Comparison of ENCODE assay signal across 17 cellular contexts in the genomic region with DNA sequence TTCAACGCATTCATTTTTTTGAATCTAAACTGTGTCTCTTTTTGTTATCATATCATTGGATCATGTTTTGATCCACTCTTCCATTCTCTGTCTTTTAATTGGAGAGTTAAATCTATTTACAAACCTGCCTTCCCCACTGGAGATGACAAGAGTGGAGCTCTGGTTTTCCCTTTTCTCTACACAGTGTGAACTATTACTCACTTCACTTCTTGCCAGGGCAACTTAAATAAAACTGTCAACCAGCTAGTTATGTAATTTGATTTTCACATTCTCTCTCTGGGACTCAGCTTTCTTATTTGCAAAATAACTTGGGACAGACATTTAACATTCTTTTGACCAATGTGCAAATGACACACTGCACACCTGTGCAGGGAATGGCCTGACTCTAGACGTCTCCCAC.
DNase-seq lines count a peak whose midpoint lies in the region; ATAC-seq, FAIRE-seq and TF ChIP-seq lines count a peak whose summit lies in the region.
"Had no signal": no experiment of that assay in that cellular context is flagged by ENCODE, and none has a peak within 500 bp of the region (broad histone marks: within the 10 kb centered on the region; RNA-seq: fewer than 3 reads in every experiment).

No MANE protein-coding gene starts in this region.

- WGBS in A549 (ENCODE audit: missing lambda C conversion rate): 54% methylated on average over 2 of the region's 2 CpGs

- FAIRE-seq in A549 (lab: Jason Lieb, UNC): peak; percentile 32
- FAIRE-seq: GM12891, GM18507, H1 had no signal

- no peak for TF ChIP-seq RAD21 in A549 (conservative IDR thresholded peaks at IDR 0.05 in 1 of 2, IDR thresholded peaks at IDR 0.05 in 1 of 2)

- H3F3A ChIP-seq in PC-9 (ENCODE audit: insufficient read depth, low read depth): peaks cover 3% of the 10 kb centered on the region; the same call in 1 of the 2 replicates

- H3K4me3 ChIP-seq in A549: no peak overlapping the region
- H3K4me3 ChIP-seq in PC-9: no peak overlapping the region
- H3K4me3 ChIP-seq: BLaER1, GM23248 had no signal

- no peaks in the 10 kb centered on the region for H3K79me2 ChIP-seq in PC-9 (ENCODE audit: low read depth)

- H3K4me1 ChIP-seq in A549 (no peaks in the 10 kb centered on the region; the same call in 2 of the 3 replicates), PC-9 (replicated peaks; ENCODE audit: insufficient read depth) (peaks cover 14% of the 10 kb centered on the region)
- H3K4me1 ChIP-seq: Caco-2 had no signal

- TF ChIP-seq POLR2A in A549 (IDR thresholded peaks at IDR 0.05; ENCODE audit: low read length): no peak

- H4K20me1 ChIP-seq in PC-9 (ENCODE audit: insufficient read depth): no peaks in the 10 kb centered on the region
- H4K20me1 ChIP-seq: BLaER1 had no signal

- ATAC-seq in A549: no peak
- ATAC-seq in GM18907 (IDR thresholded peaks at IDR 0.05; ENCODE audit: unreplicated experiment): no peak
- ATAC-seq: CD8-positive, alpha-beta T cell had no signal

- H3K27me3 ChIP-seq in PC-9 (ENCODE audit: insufficient read depth, low read depth): no peaks in the 10 kb centered on the region
- H3K27me3 ChIP-seq: BLaER1 had no signal

- H3K4me2 ChIP-seq in A549: no peak overlapping the region
- H3K4me2 ChIP-seq in PC-9: peak overlapping the region; percentile 5; the same call in 1 of the 2 replicates
- H3K4me2 ChIP-seq: BLaER1 had no signal

- no TSS peak for BruUV-seq in PC-9 (replicated peaks; lab: Mats Ljungman, UMichigan)

- POLR2A ChIA-PET in A549 (lab: Yijun Ruan, JAX): no interaction called here
- POLR2A ChIA-PET in PC-9 (lab: Charles Lee; ENCODE audit: unreplicated experiment): interaction anchor here (0.5 kb wide), 1 partner anchor 212 kb away, joined by 4 read pairs; no protein-coding TSS in a partner anchor

- no peaks in the 10 kb centered on the region for H3K36me3 ChIP-seq in PC-9 (ENCODE audit: low read depth)
- H3K36me3 ChIP-seq: BLaER1 had no signal

- intact Hi-C loops in PC-9 (cut with micrococcal nuclease; ENCODE audit: unreplicated experiment): no loop called here

- DNase-seq in A549 (ENCODE audit: low read depth in 1 of 2, low spot score in 1 of 2): no peak
- DNase-seq in DMS 273 (lab: John Stamatoyannopoulos, UW; ENCODE audit: unreplicated experiment): peak; percentile 49
- peak in 1 of 2 experiments; percentile 45 for DNase-seq in PC-9
- DNase-seq in superior temporal gyrus (ENCODE audit: extremely low spot score): peak; percentile 39
- DNase-seq in stimulated activated CD4-positive, alpha-beta T cell treated with anti-CD3 and anti-CD28 coated beads, Interleukin-4, amount 100 ng/mL, for 4 hours: no peak
- DNase-seq: Caco-2; CD4-positive, CD25-positive, alpha-beta regulatory T cell; CD8-positive, alpha-beta T cell; GF-D8; GM23248; HCEC 1CT had no signal

- 0 out of 2 replicates have a peak, but pooled peaks cover 4% of the 10 kb centered on the region for H3K9me2 ChIP-seq in PC-9 (ENCODE audit: insufficient read depth)

- H3K9me3 ChIP-seq in A549: peaks cover 10% of the 10 kb centered on the region; the same call in 2 of the 3 replicates
- no peaks in the 10 kb centered on the region; the same call in 1 of the 2 replicates for H3K9me3 ChIP-seq in PC-9 (ENCODE audit: insufficient read depth, low read depth)

- CTCF ChIA-PET in A549 (lab: Yijun Ruan, JAX): no interaction called here
- CTCF ChIA-PET in PC-9 (lab: Charles Lee): no interaction called here

- H3K27ac ChIP-seq in A549: no peak overlapping the region
- no peak overlapping the region for H3K27ac ChIP-seq in PC-9
- H3K27ac ChIP-seq: BLaER1, C4-2B, GM23248 had no signal

- TF ChIP-seq EP300 in A549 (IDR thresholded peaks at IDR 0.05): no peak

- no peak for TF ChIP-seq CTCF in A549 (IDR thresholded peaks at IDR 0.05)
- TF ChIP-seq CTCF in PC-9 (conservative IDR thresholded peaks at IDR 0.05): no peak

- H2AFZ ChIP-seq in PC-9: no peak overlapping the region
- H2AFZ ChIP-seq: GM23248 had no signal

TF ChIP-seq in A549, 52 proteins besides CTCF, POLR2A, EP300 and RAD21:
- TF ChIP-seq CHD2 (IDR thresholded peaks at IDR 0.05; ENCODE audit: low read length, partially characterized antibody): no peak
- no peak for TF ChIP-seq JUN (IDR thresholded peaks at IDR 0.05)
- no peak for TF ChIP-seq CHD4 (IDR thresholded peaks at IDR 0.05; ENCODE audit: borderline replicate concordance)
- TF ChIP-seq FOSL2 (IDR thresholded peaks at IDR 0.05): no peak
- no peak for TF ChIP-seq FOSL2 (CRISPR knock-in tag; IDR thresholded peaks at IDR 0.05)
- TF ChIP-seq, protein P1, sequence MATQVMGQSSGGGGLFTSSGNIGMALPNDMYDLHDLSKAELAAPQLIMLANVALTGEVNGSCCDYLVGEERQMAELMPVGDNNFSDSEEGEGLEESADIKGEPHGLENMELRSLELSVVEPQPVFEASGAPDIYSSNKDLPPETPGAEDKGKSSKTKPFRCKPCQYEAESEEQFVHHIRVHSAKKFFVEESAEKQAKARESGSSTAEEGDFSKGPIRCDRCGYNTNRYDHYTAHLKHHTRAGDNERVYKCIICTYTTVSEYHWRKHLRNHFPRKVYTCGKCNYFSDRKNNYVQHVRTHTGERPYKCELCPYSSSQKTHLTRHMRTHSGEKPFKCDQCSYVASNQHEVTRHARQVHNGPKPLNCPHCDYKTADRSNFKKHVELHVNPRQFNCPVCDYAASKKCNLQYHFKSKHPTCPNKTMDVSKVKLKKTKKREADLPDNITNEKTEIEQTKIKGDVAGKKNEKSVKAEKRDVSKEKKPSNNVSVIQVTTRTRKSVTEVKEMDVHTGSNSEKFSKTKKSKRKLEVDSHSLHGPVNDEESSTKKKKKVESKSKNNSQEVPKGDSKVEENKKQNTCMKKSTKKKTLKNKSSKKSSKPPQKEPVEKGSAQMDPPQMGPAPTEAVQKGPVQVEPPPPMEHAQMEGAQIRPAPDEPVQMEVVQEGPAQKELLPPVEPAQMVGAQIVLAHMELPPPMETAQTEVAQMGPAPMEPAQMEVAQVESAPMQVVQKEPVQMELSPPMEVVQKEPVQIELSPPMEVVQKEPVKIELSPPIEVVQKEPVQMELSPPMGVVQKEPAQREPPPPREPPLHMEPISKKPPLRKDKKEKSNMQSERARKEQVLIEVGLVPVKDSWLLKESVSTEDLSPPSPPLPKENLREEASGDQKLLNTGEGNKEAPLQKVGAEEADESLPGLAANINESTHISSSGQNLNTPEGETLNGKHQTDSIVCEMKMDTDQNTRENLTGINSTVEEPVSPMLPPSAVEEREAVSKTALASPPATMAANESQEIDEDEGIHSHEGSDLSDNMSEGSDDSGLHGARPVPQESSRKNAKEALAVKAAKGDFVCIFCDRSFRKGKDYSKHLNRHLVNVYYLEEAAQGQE (IDR thresholded peaks at IDR 0.05): no peak
- no peak for TF ChIP-seq RFX5 (IDR thresholded peaks at IDR 0.05)
- TF ChIP-seq, protein P2, sequence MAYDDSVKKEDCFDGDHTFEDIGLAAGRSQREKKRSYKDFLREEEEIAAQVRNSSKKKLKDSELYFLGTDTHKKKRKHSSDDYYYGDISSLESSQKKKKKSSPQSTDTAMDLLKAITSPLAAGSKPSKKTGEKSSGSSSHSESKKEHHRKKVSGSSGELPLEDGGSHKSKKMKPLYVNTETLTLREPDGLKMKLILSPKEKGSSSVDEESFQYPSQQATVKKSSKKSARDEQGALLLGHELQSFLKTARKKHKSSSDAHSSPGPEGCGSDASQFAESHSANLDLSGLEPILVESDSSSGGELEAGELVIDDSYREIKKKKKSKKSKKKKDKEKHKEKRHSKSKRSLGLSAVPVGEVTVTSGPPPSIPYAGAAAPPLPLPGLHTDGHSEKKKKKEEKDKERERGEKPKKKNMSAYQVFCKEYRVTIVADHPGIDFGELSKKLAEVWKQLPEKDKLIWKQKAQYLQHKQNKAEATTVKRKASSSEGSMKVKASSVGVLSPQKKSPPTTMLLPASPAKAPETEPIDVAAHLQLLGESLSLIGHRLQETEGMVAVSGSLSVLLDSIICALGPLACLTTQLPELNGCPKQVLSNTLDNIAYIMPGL (CRISPR knock-in tag; IDR thresholded peaks at IDR 0.05; ENCODE audit: borderline replicate concordance): no peak
- no peak for TF ChIP-seq MAFK (IDR thresholded peaks at IDR 0.05; ENCODE audit: partially characterized antibody)
- TF ChIP-seq, protein P3, sequence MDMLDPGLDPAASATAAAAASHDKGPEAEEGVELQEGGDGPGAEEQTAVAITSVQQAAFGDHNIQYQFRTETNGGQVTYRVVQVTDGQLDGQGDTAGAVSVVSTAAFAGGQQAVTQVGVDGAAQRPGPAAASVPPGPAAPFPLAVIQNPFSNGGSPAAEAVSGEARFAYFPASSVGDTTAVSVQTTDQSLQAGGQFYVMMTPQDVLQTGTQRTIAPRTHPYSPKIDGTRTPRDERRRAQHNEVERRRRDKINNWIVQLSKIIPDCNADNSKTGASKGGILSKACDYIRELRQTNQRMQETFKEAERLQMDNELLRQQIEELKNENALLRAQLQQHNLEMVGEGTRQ (IDR thresholded peaks at IDR 0.05): no peak
- TF ChIP-seq EHMT2 (IDR thresholded peaks at IDR 0.05; ENCODE audit: low read depth): no peak
- TF ChIP-seq HEYL (CRISPR knock-in tag; IDR thresholded peaks at IDR 0.05): no peak

Comparison
In these comparisons a context has a peak if more than half of its experiments do, and no peak if none do; other contexts are left out.
1. DNase-seq: peak in DMS 273 (single experiment) and superior temporal gyrus (single experiment); none in A549 (0 of 2) and stimulated activated CD4-positive, alpha-beta T cell treated with anti-CD3 and anti-CD28 coated beads, Interleukin-4, amount 100 ng/mL, for 4 hours (0 of 2).